20 cellular contexts compared by ENCODE assay signal in the genomic region with DNA sequence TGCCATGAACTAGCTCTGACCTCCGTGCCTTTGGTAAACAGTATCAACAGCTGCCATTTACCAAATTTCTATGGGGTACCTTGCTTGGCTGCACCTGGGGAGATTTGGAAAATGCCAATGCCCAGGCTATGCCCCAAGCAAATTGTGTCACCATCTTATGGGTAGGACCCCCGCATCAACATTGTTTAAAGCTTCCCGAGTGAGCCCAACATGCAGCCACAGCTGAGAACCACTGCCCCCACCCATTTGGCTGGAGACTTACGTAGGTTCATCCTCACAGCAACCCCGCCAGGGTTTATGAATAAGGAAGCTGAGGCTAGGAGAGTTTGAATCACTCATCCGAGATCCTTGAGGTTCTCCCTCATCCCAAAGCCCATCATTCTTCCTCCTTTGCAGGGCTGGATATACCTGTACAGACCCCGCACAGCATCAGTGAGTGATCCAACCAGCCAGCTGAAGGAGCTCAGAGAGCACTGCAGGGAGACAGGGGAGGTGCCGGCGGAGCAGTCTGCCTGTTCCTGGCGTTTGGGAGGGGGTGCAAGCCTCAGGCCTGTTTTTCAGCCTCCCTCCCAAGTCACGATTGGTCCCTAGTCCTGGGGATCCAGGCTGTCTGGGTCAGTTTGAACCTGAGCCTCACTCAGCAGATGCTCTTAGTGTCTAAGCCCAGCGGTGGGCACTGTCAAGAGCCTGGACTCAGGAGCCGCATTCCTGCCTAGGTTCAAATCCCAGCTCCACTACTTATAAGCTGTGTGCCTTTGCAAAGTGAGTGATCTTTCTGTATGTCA.
DNase-seq lines count a peak whose midpoint lies in the region; ATAC-seq, FAIRE-seq and TF ChIP-seq lines count a peak whose summit lies in the region.
"Had no signal": no experiment of that assay in that cellular context is flagged by ENCODE, and none has a peak within 500 bp of the region (broad histone marks: within the 10 kb centered on the region; RNA-seq: fewer than 3 reads in every experiment).

No MANE protein-coding gene starts in this region.

- FAIRE-seq in kidney (lab: Jason Lieb, UNC) = no peak
- FAIRE-seq: G401.6, K562 had no signal

- no peaks in the 10 kb centered on the region for H3K4me1 Mint-ChIP-seq in MCF 10A (ENCODE audit: insufficient read depth, unreplicated experiment)

- H3K27ac Mint-ChIP-seq in MCF 10A (ENCODE audit: low read depth, unreplicated experiment) = no peak overlapping the region

- no peak for TF ChIP-seq CTCF in heart right ventricle (IDR thresholded peaks at IDR 0.05)
- TF ChIP-seq CTCF in OCI-LY3 (IDR thresholded peaks at IDR 0.05; ENCODE audit: low read depth, low read length) = no peak
- no peak for TF ChIP-seq CTCF in kidney (IDR thresholded peaks at IDR 0.05; ENCODE audit: borderline replicate concordance, extremely low read depth, insufficient read depth)
- TF ChIP-seq CTCF in tibial artery (IDR thresholded peaks at IDR 0.05) = no peak
- no peak for TF ChIP-seq CTCF in MCF 10A (IDR thresholded peaks at IDR 0.05; ENCODE audit: unreplicated experiment)

- H3K27me3 ChIP-seq in heart right ventricle (no peaks in the 10 kb centered on the region), OCI-LY3 (ENCODE audit: low read depth, low read length) (peaks cover 40% of the 10 kb centered on the region), tibial artery (no peaks in the 10 kb centered on the region)
- H3K27me3 ChIP-seq: colonic mucosa, gastrocnemius medialis had no signal

- WGBS in heart right ventricle, 2 donors = 93% methylated on average over 13 of the region's 13 CpGs

- no peaks in the 10 kb centered on the region for H3K9me3 Mint-ChIP-seq in MCF 10A (ENCODE audit: unreplicated experiment)
- H3K9me3 Mint-ChIP-seq: activated T-helper 2 cell treated with anti-CD3 and anti-CD28 coated beads, Interferon-gamma antibody, Interleukin-2, Interleukin-4, amounts not matched to agents 10 μg/mL and 5 μg/mL and 100 μg/mL, durations not matched to agents 14 hours and 24 hours and 36 hours; type B pancreatic cell had no signal

- H3K4me3 ChIP-seq in heart right ventricle (no peak overlapping the region), OCI-LY3 (ENCODE audit: low read length) (peak overlapping the region; percentile 19), kidney (ENCODE audit: low read length in 2 of 2) (no peak overlapping the region), tibial artery (no peak overlapping the region)
- H3K4me3 ChIP-seq: colonic mucosa, gastrocnemius medialis, K562 had no signal

- no peaks in the 10 kb centered on the region for H3K79me2 ChIP-seq in OCI-LY3 (ENCODE audit: low read length)

- no TSS peak for BruUV-seq in MCF 10A (replicated peaks; lab: Mats Ljungman, UMichigan)

- H3K4me3 Mint-ChIP-seq in MCF 10A (ENCODE audit: unreplicated experiment) = no peak overlapping the region
- H3K4me3 Mint-ChIP-seq: type B pancreatic cell had no signal

- peaks cover 9% of the 10 kb centered on the region for H3K36me3 Mint-ChIP-seq in MCF 10A (ENCODE audit: insufficient read depth, unreplicated experiment)

- peak overlapping the region in 2 of 10 donors; percentile 42 to 80 for H3K27ac ChIP-seq in heart right ventricle
- H3K27ac ChIP-seq in OCI-LY3 (ENCODE audit: low read length) = peak overlapping the region; percentile 14; the same call in 1 of the 2 replicates
- no peak overlapping the region for H3K27ac ChIP-seq in kidney (ENCODE audit: low read depth in 2 of 2, low read length in 2 of 2)
- peak overlapping the region; percentile 81 to 92 for H3K27ac ChIP-seq in tibial artery
- H3K27ac ChIP-seq: colonic mucosa, epithelial cell of prostate, gastrocnemius medialis, HL-60, neutrophil had no signal

- no peak for ATAC-seq in heart right ventricle
- ATAC-seq: gastrocnemius medialis, K562 had no signal

- H3K27me3 Mint-ChIP-seq in MCF 10A (ENCODE audit: insufficient read depth, unreplicated experiment) = no peaks in the 10 kb centered on the region
- H3K27me3 Mint-ChIP-seq: type B pancreatic cell had no signal

- H3K4me2 ChIP-seq in OCI-LY3 (ENCODE audit: low read length) = peak overlapping the region; percentile 66

- peak; percentile 59 for DNase-seq in cardiac septum (ENCODE audit: low spot score)
- DNase-seq in heart right ventricle = no peak
- DNase-seq in kidney = peak; percentile 43
- peak; percentile 19 to 57 for DNase-seq in tibial artery
- no peak for DNase-seq in anterior cingulate cortex (lab: John Stamatoyannopoulos, UW)
- no peak for DNase-seq in activated naive CD4-positive, alpha-beta T cell (lab: John Stamatoyannopoulos, UW)
- DNase-seq in MCF 10A (ENCODE audit: unreplicated experiment) = no peak
- DNase-seq: Caco-2, colonic mucosa, NCI-H1436 treated with DMSO at 0.1 percent for 48 hours, NCI-H345 had no signal

- peaks cover 54% of the 10 kb centered on the region for H4K20me1 ChIP-seq in OCI-LY3 (ENCODE audit: insufficient read depth, low read length)

- intact Hi-C loops in cardiac septum (cut with DNase I) (loop anchor here (10.0 kb wide), 1 partner anchor 259 kb away; no protein-coding TSS in a partner anchor), heart right ventricle (cut with DNase I) (loop anchor here in 1 of 10 donors (5.0 to 10.0 kb wide), 2 partner anchors 66 to 259 kb away; no protein-coding TSS in a partner anchor), kidney (cut with DNase I) (no loop called here), tibial artery (cut with DNase I; ENCODE audit: low total_unique reads) (no loop called here), MCF 10A (cut with micrococcal nuclease) (no loop called here)

- peaks cover 32 to 97% (median 75%) of the 10 kb centered on the region in 9 donors for H3K4me1 ChIP-seq in heart right ventricle
- peaks cover 39% of the 10 kb centered on the region for H3K4me1 ChIP-seq in OCI-LY3 (ENCODE audit: low read length)
- peaks cover 22 to 30% of the 10 kb centered on the region in 2 donors for H3K4me1 ChIP-seq in kidney (ENCODE audit: control insufficient read depth in 1 of 2, insufficient read depth in 1 of 2, low read depth in 1 of 2, low read length in 2 of 2)
- H3K4me1 ChIP-seq in tibial artery = peaks cover 0 to 100% (median 79%) of the 10 kb centered on the region in 4 donors

- POLR2A ChIA-PET in MCF 10A (lab: Yijun Ruan, JAX) = no interaction called here

- H3K36me3 ChIP-seq in heart right ventricle (peaks cover 0 to 16% (median 0%) of the 10 kb centered on the region in 9 donors), OCI-LY3 (replicated peaks; ENCODE audit: low read depth, low read length) (peaks cover 16% of the 10 kb centered on the region), kidney (ENCODE audit: control insufficient read depth in 1 of 2, insufficient read depth in 2 of 2, low read length in 2 of 2) (no peaks in the 10 kb centered on the region), tibial artery (no peaks in the 10 kb centered on the region)
- H3K36me3 ChIP-seq: colonic mucosa, gastrocnemius medialis, neutrophil had no signal

- H2AFZ ChIP-seq in OCI-LY3 (ENCODE audit: low read depth, low read length) = no peak overlapping the region

- CTCF ChIA-PET in MCF 10A (lab: Yijun Ruan, JAX) = interaction anchor here (1.3 kb wide), 1 partner anchor 9 kb away, joined by 8 read pairs; no protein-coding TSS in a partner anchor

- H3K9ac ChIP-seq in OCI-LY3 (ENCODE audit: low read length) (no peak overlapping the region; the same call in 1 of the 2 replicates), kidney (ENCODE audit: low read length in 2 of 2) (no peak overlapping the region)

- H3K9me3 ChIP-seq in heart right ventricle (no peaks in the 10 kb centered on the region), OCI-LY3 (ENCODE audit: insufficient read depth, low read length) (no peaks in the 10 kb centered on the region), kidney (ENCODE audit: control insufficient read depth in 1 of 2, low read length in 2 of 2) (no peaks in the 10 kb centered on the region), tibial artery (no peaks in the 10 kb centered on the region)
- H3K9me3 ChIP-seq: Caco-2, colonic mucosa, gastrocnemius medialis, neutrophil had no signal

Comparison
In these comparisons a context has a peak if more than half of its experiments do, and no peak if none do; other contexts are left out.
1. DNase-seq: peak in cardiac septum (single experiment), kidney (single experiment) and tibial artery (2 of 2); none in heart right ventricle (0 of 2), anterior cingulate cortex (0 of 58), activated naive CD4-positive, alpha-beta T cell (0 of 4) and MCF 10A (single experiment).
2. H3K27ac ChIP-seq: peak in OCI-LY3 (single experiment) and tibial artery (2 of 2); none in kidney (0 of 2).